ENCODE assay signal across 1 cellular context in the genomic region with DNA sequence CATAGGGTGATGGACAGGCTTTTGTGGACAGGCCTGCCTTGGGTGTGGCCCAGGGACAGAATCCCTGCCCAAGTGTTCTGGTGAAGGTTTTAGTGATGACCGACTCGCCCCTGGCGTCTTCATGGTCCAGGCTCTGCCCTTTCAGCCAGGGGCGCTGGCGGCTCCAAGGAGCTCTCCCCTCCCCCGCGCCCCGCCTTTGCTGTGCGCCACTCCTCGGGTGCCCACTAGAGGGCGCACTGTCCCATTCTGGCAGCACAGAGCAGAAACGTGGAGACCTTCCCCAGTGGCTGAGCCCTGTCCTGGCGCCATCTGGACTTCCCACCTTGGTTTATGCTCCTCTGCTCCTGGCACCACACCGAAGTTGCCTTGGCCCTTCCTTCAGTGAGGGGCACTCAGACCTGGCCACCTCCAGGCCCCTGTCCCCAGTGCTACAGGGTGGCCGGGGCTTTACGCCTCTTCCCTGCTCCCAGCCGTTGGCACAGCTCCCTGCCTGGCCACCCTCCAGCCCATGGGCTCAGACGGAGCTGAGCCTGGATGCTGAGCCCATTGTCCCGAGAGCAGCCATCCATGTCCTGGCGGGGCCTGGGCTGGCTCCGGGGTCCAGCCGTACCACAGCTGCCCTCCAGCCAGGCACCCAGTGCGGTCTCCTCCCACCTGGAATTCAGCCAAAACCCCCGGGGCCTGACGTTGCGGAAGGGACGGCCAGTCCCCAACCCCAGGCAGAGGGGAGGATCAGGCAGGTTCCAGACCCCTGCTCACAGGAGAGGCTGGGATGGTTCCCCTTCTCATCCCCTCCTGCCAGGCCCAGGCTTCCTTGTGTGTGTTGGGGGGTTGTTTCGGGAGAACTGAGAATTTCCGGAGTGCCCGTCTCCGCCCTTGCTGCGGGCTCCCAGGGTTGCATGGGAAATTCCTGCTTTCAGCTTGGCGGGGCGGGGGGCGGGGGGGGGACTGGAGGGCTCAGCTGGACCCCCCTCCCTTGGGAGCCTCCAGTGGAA.
TF ChIP-seq lines count a peak whose summit lies in the region.

No MANE protein-coding gene starts in this region.

TF ChIP-seq in GM12878, 131 proteins besides CTCF, POLR2A, EP300 and RAD21 (continues in another document):
- TF ChIP-seq NR2F1 (conservative IDR thresholded peaks at IDR 0.05), result peak; percentile 44
- TF ChIP-seq RELA (IDR thresholded peaks at IDR 0.05; ENCODE audit: borderline replicate concordance, partially characterized antibody), result no peak
- TF ChIP-seq IKZF2 (IDR thresholded peaks at IDR 0.05), result peak; percentile 69 to 82
- TF ChIP-seq SRF (IDR thresholded peaks at IDR 0.05; ENCODE audit: low read depth in 2 of 2, low read length in 2 of 2), result no peak
- TF ChIP-seq, protein P1, sequence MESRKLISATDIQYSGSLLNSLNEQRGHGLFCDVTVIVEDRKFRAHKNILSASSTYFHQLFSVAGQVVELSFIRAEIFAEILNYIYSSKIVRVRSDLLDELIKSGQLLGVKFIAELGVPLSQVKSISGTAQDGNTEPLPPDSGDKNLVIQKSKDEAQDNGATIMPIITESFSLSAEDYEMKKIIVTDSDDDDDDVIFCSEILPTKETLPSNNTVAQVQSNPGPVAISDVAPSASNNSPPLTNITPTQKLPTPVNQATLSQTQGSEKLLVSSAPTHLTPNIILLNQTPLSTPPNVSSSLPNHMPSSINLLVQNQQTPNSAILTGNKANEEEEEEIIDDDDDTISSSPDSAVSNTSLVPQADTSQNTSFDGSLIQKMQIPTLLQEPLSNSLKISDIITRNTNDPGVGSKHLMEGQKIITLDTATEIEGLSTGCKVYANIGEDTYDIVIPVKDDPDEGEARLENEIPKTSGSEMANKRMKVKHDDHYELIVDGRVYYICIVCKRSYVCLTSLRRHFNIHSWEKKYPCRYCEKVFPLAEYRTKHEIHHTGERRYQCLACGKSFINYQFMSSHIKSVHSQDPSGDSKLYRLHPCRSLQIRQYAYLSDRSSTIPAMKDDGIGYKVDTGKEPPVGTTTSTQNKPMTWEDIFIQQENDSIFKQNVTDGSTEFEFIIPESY (IDR thresholded peaks at IDR 0.05), result peak; percentile 6; the same call in 1 of the 2 replicates
- TF ChIP-seq, protein P2, sequence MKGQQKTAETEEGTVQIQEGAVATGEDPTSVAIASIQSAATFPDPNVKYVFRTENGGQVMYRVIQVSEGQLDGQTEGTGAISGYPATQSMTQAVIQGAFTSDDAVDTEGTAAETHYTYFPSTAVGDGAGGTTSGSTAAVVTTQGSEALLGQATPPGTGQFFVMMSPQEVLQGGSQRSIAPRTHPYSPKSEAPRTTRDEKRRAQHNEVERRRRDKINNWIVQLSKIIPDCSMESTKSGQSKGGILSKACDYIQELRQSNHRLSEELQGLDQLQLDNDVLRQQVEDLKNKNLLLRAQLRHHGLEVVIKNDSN (IDR thresholded peaks at IDR 0.05; ENCODE audit: borderline replicate concordance, extremely low read length, insufficient read depth, low read depth, low read length), result no peak
- TF ChIP-seq, protein P3, sequence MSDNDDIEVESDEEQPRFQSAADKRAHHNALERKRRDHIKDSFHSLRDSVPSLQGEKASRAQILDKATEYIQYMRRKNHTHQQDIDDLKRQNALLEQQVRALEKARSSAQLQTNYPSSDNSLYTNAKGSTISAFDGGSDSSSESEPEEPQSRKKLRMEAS (IDR thresholded peaks at IDR 0.05; ENCODE audit: low read depth, low read length), result 0 out of 2 replicates have a peak, but pooled peaks have one; percentile 27
- TF ChIP-seq ZNF384 (IDR thresholded peaks at IDR 0.05; ENCODE audit: borderline replicate concordance, low read depth, low read length), result no peak
- peak; percentile 63; the same call in 1 of the 2 replicates for TF ChIP-seq TCF12 (IDR thresholded peaks at IDR 0.05; ENCODE audit: low read depth, low read length)
- TF ChIP-seq IKZF1 (conservative IDR thresholded peaks at IDR 0.05), result peak; percentile 89
- no peak for TF ChIP-seq TCF3 (IDR thresholded peaks at IDR 0.05; ENCODE audit: borderline replicate concordance, insufficient read depth, low read depth, low read length)
- no peak for TF ChIP-seq NFYA (IDR thresholded peaks at IDR 0.05; ENCODE audit: borderline replicate concordance, low read depth, low read length)
- peak; percentile 27; the same call in 1 of the 2 replicates for TF ChIP-seq EED (IDR thresholded peaks at IDR 0.05; ENCODE audit: low read depth)
- TF ChIP-seq TAF1 (IDR thresholded peaks at IDR 0.05; ENCODE audit: borderline replicate concordance, low read depth, low read length), result no peak
- TF ChIP-seq, protein P4, sequence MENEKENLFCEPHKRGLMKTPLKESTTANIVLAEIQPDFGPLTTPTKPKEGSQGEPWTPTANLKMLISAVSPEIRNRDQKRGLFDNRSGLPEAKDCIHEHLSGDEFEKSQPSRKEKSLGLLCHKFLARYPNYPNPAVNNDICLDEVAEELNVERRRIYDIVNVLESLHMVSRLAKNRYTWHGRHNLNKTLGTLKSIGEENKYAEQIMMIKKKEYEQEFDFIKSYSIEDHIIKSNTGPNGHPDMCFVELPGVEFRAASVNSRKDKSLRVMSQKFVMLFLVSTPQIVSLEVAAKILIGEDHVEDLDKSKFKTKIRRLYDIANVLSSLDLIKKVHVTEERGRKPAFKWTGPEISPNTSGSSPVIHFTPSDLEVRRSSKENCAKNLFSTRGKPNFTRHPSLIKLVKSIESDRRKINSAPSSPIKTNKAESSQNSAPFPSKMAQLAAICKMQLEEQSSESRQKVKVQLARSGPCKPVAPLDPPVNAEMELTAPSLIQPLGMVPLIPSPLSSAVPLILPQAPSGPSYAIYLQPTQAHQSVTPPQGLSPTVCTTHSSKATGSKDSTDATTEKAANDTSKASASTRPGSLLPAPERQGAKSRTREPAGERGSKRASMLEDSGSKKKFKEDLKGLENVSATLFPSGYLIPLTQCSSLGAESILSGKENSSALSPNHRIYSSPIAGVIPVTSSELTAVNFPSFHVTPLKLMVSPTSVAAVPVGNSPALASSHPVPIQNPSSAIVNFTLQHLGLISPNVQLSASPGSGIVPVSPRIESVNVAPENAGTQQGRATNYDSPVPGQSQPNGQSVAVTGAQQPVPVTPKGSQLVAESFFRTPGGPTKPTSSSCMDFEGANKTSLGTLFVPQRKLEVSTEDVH (IDR thresholded peaks at IDR 0.05; ENCODE audit: low read depth, partially characterized antibody), result no peak
- TF ChIP-seq, protein P5, sequence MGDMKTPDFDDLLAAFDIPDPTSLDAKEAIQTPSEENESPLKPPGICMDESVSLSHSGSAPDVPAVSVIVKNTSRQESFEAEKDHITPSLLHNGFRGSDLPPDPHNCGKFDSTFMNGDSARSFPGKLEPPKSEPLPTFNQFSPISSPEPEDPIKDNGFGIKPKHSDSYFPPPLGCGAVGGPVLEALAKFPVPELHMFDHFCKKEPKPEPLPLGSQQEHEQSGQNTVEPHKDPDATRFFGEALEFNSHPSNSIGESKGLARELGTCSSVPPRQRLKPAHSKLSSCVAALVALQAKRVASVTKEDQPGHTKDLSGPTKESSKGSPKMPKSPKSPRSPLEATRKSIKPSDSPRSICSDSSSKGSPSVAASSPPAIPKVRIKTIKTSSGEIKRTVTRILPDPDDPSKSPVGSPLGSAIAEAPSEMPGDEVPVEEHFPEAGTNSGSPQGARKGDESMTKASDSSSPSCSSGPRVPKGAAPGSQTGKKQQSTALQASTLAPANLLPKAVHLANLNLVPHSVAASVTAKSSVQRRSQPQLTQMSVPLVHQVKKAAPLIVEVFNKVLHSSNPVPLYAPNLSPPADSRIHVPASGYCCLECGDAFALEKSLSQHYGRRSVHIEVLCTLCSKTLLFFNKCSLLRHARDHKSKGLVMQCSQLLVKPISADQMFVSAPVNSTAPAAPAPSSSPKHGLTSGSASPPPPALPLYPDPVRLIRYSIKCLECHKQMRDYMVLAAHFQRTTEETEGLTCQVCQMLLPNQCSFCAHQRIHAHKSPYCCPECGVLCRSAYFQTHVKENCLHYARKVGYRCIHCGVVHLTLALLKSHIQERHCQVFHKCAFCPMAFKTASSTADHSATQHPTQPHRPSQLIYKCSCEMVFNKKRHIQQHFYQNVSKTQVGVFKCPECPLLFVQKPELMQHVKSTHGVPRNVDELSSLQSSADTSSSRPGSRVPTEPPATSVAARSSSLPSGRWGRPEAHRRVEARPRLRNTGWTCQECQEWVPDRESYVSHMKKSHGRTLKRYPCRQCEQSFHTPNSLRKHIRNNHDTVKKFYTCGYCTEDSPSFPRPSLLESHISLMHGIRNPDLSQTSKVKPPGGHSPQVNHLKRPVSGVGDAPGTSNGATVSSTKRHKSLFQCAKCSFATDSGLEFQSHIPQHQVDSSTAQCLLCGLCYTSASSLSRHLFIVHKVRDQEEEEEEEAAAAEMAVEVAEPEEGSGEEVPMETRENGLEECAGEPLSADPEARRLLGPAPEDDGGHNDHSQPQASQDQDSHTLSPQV (IDR thresholded peaks at IDR 0.05), result peak; percentile 56; the same call in 1 of the 2 replicates
- no peak for TF ChIP-seq PAX8 (IDR thresholded peaks at IDR 0.05)
- no peak for TF ChIP-seq KDM1A (IDR thresholded peaks at IDR 0.05; ENCODE audit: borderline replicate concordance)
- TF ChIP-seq JUND (IDR thresholded peaks at IDR 0.05; ENCODE audit: low read depth, low read length), result no peak
- TF ChIP-seq, protein P6, sequence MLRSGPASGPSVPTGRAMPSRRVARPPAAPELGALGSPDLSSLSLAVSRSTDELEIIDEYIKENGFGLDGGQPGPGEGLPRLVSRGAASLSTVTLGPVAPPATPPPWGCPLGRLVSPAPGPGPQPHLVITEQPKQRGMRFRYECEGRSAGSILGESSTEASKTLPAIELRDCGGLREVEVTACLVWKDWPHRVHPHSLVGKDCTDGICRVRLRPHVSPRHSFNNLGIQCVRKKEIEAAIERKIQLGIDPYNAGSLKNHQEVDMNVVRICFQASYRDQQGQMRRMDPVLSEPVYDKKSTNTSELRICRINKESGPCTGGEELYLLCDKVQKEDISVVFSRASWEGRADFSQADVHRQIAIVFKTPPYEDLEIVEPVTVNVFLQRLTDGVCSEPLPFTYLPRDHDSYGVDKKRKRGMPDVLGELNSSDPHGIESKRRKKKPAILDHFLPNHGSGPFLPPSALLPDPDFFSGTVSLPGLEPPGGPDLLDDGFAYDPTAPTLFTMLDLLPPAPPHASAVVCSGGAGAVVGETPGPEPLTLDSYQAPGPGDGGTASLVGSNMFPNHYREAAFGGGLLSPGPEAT (IDR thresholded peaks at IDR 0.05; ENCODE audit: low read depth), result peak; percentile 67; the same call in 1 of the 2 replicates
- no peak for TF ChIP-seq ASH2L (IDR thresholded peaks at IDR 0.05; ENCODE audit: borderline replicate concordance, low read depth)
- peak; percentile 75; the same call in 1 of the 2 replicates for TF ChIP-seq ZSCAN29 (IDR thresholded peaks at IDR 0.05)
- TF ChIP-seq RFX5 (IDR thresholded peaks at IDR 0.05; ENCODE audit: low read depth, low read length), result no peak
- peak; percentile 59 for TF ChIP-seq SMAD1 (IDR thresholded peaks at IDR 0.05; ENCODE audit: low read depth, partially characterized antibody)
- 0 out of 2 replicates have a peak, but pooled peaks have one; percentile 43 for TF ChIP-seq MTA2 (IDR thresholded peaks at IDR 0.05; ENCODE audit: low read depth)
- peak; percentile 69; the same call in 2 of the 3 replicates for TF ChIP-seq POU2F2 (IDR thresholded peaks at IDR 0.05; ENCODE audit: borderline replicate concordance, low read depth, low read length)
- no peak for TF ChIP-seq TCF7 (IDR thresholded peaks at IDR 0.05; ENCODE audit: borderline replicate concordance)
- no peak for TF ChIP-seq SUZ12 (IDR thresholded peaks at IDR 0.05; ENCODE audit: unreplicated experiment)
- no peak for TF ChIP-seq ZZZ3 (IDR thresholded peaks at IDR 0.05; ENCODE audit: control insufficient read depth, insufficient read length, low read depth)
- TF ChIP-seq FOXK2 (IDR thresholded peaks at IDR 0.05), result no peak
- TF ChIP-seq BHLHE40 (IDR thresholded peaks at IDR 0.05; ENCODE audit: borderline replicate concordance in 1 of 2, low read depth in 2 of 2, low read length in 1 of 2), result peak in 1 of 2 experiments; percentile 67; a peak in 2 of 4 replicates
- no peak for TF ChIP-seq CBFB (IDR thresholded peaks at IDR 0.05; ENCODE audit: low read depth)
- peak; percentile 79; the same call in 1 of the 2 replicates for TF ChIP-seq RB1 (IDR thresholded peaks at IDR 0.05; ENCODE audit: borderline replicate concordance)
- 0 out of 2 replicates have a peak, but pooled peaks have one; percentile 5 for TF ChIP-seq IRF4 (IDR thresholded peaks at IDR 0.05; ENCODE audit: low read depth, low read length)
- peak; percentile 37; the same call in 1 of the 2 replicates for TF ChIP-seq ZNF217 (IDR thresholded peaks at IDR 0.05)
- no peak for TF ChIP-seq KAT2A (conservative IDR thresholded peaks at IDR 0.05; ENCODE audit: control insufficient read depth, low read depth, low read length)
- TF ChIP-seq, protein P7, sequence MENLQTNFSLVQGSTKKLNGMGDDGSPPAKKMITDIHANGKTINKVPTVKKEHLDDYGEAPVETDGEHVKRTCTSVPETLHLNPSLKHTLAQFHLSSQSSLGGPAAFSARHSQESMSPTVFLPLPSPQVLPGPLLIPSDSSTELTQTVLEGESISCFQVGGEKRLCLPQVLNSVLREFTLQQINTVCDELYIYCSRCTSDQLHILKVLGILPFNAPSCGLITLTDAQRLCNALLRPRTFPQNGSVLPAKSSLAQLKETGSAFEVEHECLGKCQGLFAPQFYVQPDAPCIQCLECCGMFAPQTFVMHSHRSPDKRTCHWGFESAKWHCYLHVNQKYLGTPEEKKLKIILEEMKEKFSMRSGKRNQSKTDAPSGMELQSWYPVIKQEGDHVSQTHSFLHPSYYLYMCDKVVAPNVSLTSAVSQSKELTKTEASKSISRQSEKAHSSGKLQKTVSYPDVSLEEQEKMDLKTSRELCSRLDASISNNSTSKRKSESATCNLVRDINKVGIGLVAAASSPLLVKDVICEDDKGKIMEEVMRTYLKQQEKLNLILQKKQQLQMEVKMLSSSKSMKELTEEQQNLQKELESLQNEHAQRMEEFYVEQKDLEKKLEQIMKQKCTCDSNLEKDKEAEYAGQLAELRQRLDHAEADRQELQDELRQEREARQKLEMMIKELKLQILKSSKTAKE (IDR thresholded peaks at IDR 0.05; ENCODE audit: low read depth, poor library complexity, severe bottlenecking), result peak; percentile 44
- TF ChIP-seq, protein P8, sequence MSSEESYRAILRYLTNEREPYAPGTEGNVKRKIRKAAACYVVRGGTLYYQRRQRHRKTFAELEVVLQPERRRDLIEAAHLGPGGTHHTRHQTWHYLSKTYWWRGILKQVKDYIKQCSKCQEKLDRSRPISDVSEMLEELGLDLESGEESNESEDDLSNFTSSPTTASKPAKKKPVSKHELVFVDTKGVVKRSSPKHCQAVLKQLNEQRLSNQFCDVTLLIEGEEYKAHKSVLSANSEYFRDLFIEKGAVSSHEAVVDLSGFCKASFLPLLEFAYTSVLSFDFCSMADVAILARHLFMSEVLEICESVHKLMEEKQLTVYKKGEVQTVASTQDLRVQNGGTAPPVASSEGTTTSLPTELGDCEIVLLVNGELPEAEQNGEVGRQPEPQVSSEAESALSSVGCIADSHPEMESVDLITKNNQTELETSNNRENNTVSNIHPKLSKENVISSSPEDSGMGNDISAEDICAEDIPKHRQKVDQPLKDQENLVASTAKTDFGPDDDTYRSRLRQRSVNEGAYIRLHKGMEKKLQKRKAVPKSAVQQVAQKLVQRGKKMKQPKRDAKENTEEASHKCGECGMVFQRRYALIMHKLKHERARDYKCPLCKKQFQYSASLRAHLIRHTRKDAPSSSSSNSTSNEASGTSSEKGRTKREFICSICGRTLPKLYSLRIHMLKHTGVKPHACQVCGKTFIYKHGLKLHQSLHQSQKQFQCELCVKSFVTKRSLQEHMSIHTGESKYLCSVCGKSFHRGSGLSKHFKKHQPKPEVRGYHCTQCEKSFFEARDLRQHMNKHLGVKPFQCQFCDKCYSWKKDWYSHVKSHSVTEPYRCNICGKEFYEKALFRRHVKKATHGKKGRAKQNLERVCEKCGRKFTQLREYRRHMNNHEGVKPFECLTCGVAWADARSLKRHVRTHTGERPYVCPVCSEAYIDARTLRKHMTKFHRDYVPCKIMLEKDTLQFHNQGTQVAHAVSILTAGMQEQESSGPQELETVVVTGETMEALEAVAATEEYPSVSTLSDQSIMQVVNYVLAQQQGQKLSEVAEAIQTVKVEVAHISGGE (CRISPR knock-in tag; IDR thresholded peaks at IDR 0.05), result no peak
- TF ChIP-seq MEF2B (IDR thresholded peaks at IDR 0.05; ENCODE audit: partially characterized antibody, poor library complexity, severe bottlenecking), result peak; percentile 50
